Comparison of ENCODE assay signal across 1 cellular context in the genomic region with DNA sequence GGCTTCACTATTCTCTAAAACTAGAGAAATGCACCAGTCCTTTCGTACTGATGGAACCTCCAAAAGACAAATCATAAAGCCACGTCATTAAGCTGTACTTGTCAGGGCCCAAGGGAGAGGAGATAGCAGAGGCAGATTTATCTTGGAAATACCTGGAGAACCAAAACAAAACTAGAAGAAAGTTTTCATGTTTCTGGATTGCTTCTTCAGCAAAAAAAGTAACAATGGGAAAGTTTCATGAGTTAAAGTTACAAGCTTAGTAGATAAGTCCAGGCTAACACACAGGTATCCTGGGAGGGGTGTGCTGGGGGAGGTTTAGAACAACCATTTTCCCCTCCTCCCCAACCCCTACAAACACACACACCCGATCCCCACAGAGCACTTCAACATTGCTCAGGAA.
TF ChIP-seq lines count a peak whose summit lies in the region.

No MANE protein-coding gene starts in this region.

TF ChIP-seq in HepG2, 621 proteins besides CTCF, POLR2A, EP300 and RAD21:
- TF ChIP-seq MAFK (conservative IDR thresholded peaks at IDR 0.05 in 1 of 2, IDR thresholded peaks at IDR 0.05 in 1 of 2; ENCODE audit: low read length in 2 of 2) (peak; percentile 1 to 13; a peak in 1 of 4 replicates), HMGA1 (CRISPR knock-in tag; conservative IDR thresholded peaks at IDR 0.05) (no peak)
